12 cellular contexts compared by ENCODE assay signal in the genomic region with DNA sequence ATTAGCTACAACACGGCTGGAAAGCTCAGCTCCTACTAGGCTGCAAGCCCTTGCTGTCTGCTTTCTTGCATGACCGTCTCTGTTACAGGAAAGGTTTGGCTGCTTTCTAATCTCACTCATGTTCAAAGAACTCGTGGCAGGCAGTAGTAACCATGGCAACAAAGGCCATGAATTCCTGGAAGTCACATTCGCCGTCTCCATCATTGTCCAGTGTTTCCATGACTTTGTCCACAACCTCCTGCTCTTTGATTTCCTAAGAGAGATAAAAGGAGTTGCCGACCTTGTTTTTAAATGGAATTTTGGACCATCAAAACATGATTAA. TPM values are rescaled to one million over a fixed set of nuclear protein-coding genes. Genes with fewer than 3 reads are reported as not detected.
DNase-seq lines count a peak whose midpoint lies in the region; ATAC-seq, FAIRE-seq and TF ChIP-seq lines count a peak whose summit lies in the region.
"Had no signal": no experiment of that assay in that cellular context is flagged by ENCODE, and none has a peak within 500 bp of the region (broad histone marks: within the 10 kb centered on the region; RNA-seq: fewer than 3 reads in every experiment).

No MANE protein-coding gene starts in this region.

- TF ChIP-seq CTCF in fibroblast of the aortic adventitia (IDR thresholded peaks at IDR 0.05; ENCODE audit: insufficient read depth, low read length), result no peak
- no peak for TF ChIP-seq CTCF in neural cell (IDR thresholded peaks at IDR 0.05; ENCODE audit: poor library complexity, severe bottlenecking)

- peak overlapping the region; percentile 16 for H3K4me2 ChIP-seq in neural cell (ENCODE audit: low read length)

- no peak for TF ChIP-seq RAD21 in neural cell (conservative IDR thresholded peaks at IDR 0.05)

- peak; percentile 26 for TF ChIP-seq EP300 in neural cell (conservative IDR thresholded peaks at IDR 0.05; ENCODE audit: poor library complexity, severe bottlenecking)

- H3F3A ChIP-seq in neural cell (ENCODE audit: insufficient read depth, low read length, poor library complexity, severe bottlenecking), result no peaks in the 10 kb centered on the region

- no peak for FAIRE-seq in H54 (lab: Jason Lieb, UNC)
- FAIRE-seq: H1, keratinocyte had no signal

- DNase-seq in COLO829 (ENCODE audit: low spot score) (peak; percentile 49), SW480 (ENCODE audit: low spot score) (peak; percentile 23), fibroblast of the aortic adventitia (ENCODE audit: low read depth) (peak; percentile 95), H54 (ENCODE audit: insufficient read length, low spot score) (no peak), DMS153 treated with DMSO at 0.1 percent for 48 hours (lab: John Stamatoyannopoulos, UW; ENCODE audit: unreplicated experiment) (no peak)
- DNase-seq in stimulated activated CD4-positive, alpha-beta T cell treated with anti-CD3 and anti-CD28 coated beads, Interleukin-4, amount 100 ng/mL, for 1 hour, result no peak
- DNase-seq: activated gamma-delta T cell, T-cell had no signal

- H3K27ac ChIP-seq in neural cell (ENCODE audit: low read length), result peak overlapping the region; percentile 61

- H3K36me3 ChIP-seq in neural cell (ENCODE audit: insufficient read depth, low read length), result no peaks in the 10 kb centered on the region

- H3K9ac ChIP-seq in neural cell (ENCODE audit: low read length), result peak overlapping the region; percentile 38

- H3K4me3 ChIP-seq in fibroblast of the aortic adventitia (ENCODE audit: low read depth, low read length) (no peak overlapping the region), neural cell (ENCODE audit: low read length) (peak overlapping the region; percentile 26)

- no peaks in the 10 kb centered on the region for H3K9me3 ChIP-seq in neural cell (ENCODE audit: low read length)

- no peak for ATAC-seq in GM21723 (IDR thresholded peaks at IDR 0.05; ENCODE audit: unreplicated experiment)

- no peaks in the 10 kb centered on the region for H3K27me3 ChIP-seq in neural cell (ENCODE audit: insufficient read depth, low read depth, low read length)

- no peaks in the 10 kb centered on the region for H3K9me2 ChIP-seq in neural cell (ENCODE audit: insufficient read depth, low read length)

- H2AFZ ChIP-seq in neural cell (ENCODE audit: low read depth, low read length), result no peak overlapping the region

- no peak for TF ChIP-seq POLR2A in H54 (IDR thresholded peaks at IDR 0.05; ENCODE audit: low read depth, low read length)

- H4K20me1 ChIP-seq in neural cell (ENCODE audit: insufficient read depth), result no peaks in the 10 kb centered on the region

- H3K79me2 ChIP-seq in neural cell (replicated peaks; ENCODE audit: insufficient read depth, low read length), result no peaks in the 10 kb centered on the region

TF ChIP-seq in neural cell, 6 proteins besides CTCF, POLR2A, EP300 and RAD21:
- no peak for TF ChIP-seq SMC3 (conservative IDR thresholded peaks at IDR 0.05; ENCODE audit: poor library complexity)
- no peak for TF ChIP-seq REST (IDR thresholded peaks at IDR 0.05; ENCODE audit: borderline replicate concordance)
- TF ChIP-seq EZH2 (IDR thresholded peaks at IDR 0.05; ENCODE audit: borderline replicate concordance, insufficient read depth, low read length, poor library complexity, severe bottlenecking), result no peak
- peak; percentile 83 for TF ChIP-seq MXI1 (conservative IDR thresholded peaks at IDR 0.05; ENCODE audit: poor library complexity, severe bottlenecking)
- TF ChIP-seq POLR2AphosphoS5 (IDR thresholded peaks at IDR 0.05), result peak; percentile 42
- TF ChIP-seq TAF1 (IDR thresholded peaks at IDR 0.05; ENCODE audit: low read depth), result no peak

RNA-seq across cellular contexts. Expression of gene S100B, which starts 5.7 kb away (rescaled TPM):
- 1.1 and 1.2 TPM in 2 replicates for total RNA-seq in fibroblast of the aortic adventitia (ENCODE audit: low replicate concordance)
- polyA plus RNA-seq in neural cell, result 1.4 TPM in 1 of 2 replicates, not detected in the other
- not detected in 2 replicates for polyA minus RNA-seq in neural cell
- polyA plus RNA-seq: keratinocyte had no signal

RNA-seq across cellular contexts. Expression of gene PRMT2, which starts 36.3 kb away (rescaled TPM):
- 96.6 and 338 TPM in 2 replicates for total RNA-seq in fibroblast of the aortic adventitia (ENCODE audit: low replicate concordance)
- 313 and 343 TPM in 2 replicates for polyA plus RNA-seq in neural cell
- 263 and 269 TPM in 2 replicates for polyA minus RNA-seq in neural cell

Comparison
In these comparisons a context has a peak if more than half of its experiments do, and no peak if none do; other contexts are left out.
1. DNase-seq: peak in COLO829 (single experiment), SW480 (single experiment) and fibroblast of the aortic adventitia (single experiment); none in H54 (single experiment), stimulated activated CD4-positive, alpha-beta T cell treated with anti-CD3 and anti-CD28 coated beads, Interleukin-4, amount 100 ng/mL, for 1 hour (single experiment) and DMS153 treated with DMSO at 0.1 percent for 48 hours (single experiment).